Comparison of ENCODE assay signal across 7 cellular contexts in the genomic region with DNA sequence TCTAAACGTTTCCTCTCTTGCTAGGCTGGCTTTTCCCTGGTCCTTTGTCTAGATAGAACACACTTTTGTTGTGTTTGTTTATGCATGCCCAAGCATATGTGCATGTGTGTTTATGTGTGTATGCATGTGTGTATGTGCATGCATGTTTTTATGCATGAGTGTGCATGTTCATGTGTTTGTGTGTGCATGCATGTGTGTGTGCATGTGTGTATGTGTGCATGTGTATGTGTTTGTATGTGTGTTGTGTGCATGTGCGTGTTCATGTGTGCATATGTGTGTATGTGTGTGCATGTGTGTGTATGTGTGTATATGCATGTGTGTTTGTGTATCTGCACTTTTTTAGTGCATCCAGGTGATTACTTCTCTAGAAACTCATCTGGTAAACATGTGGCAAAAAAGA.
"Had no signal": no experiment of that assay in that cellular context is flagged by ENCODE, and none has a peak within 500 bp of the region (broad histone marks: within the 10 kb centered on the region; RNA-seq: fewer than 3 reads in every experiment).

No MANE protein-coding gene starts in this region.

- H3K4me3 ChIP-seq: GM23338, HAP-1 had no signal

- ATAC-seq: GM23338, HCT116 had no signal

- H2AFZ ChIP-seq: GM23338 had no signal

- DNase-seq: H7, HFFc6, KBM-7 had no signal

- H3K4me1 ChIP-seq: HAP-1 had no signal

- H3K4me2 ChIP-seq: GM23338 had no signal

- H3K36me3 ChIP-seq: HAP-1 had no signal

- H3K27ac ChIP-seq: HL-60 had no signal
